In the genomic region with DNA sequence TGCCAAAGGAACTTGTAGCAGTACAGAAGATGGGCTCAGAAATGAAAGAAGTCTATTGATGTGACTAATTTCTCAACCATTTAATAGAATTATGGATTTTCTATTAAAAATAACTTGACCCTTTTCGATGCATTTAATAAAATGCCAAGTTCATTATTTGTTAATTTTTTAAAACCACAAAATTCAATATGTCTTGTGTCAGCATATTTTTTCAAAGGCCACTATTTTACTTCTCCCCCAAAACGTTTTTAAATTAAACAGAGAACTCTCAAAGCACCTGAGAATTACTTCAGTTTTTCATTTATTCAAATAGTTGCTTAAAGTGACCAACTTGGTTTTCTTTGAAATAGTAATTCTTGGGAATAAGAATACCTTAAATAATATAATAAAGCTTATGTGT, we compare ENCODE assay signal across 23 cellular contexts. TPM values are rescaled to one million over a fixed set of nuclear protein-coding genes. Genes with fewer than 3 reads are reported as not detected.
DNase-seq lines count a peak whose midpoint lies in the region; ATAC-seq, FAIRE-seq and TF ChIP-seq lines count a peak whose summit lies in the region.
"Had no signal": no experiment of that assay in that cellular context is flagged by ENCODE, and none has a peak within 500 bp of the region (broad histone marks: within the 10 kb centered on the region; RNA-seq: fewer than 3 reads in every experiment).

No MANE protein-coding gene starts in this region.

- H3K27ac ChIP-seq in HepG2 (ENCODE audit: extremely low read length, insufficient read depth, low read length) (peak overlapping the region; percentile 84), right lobe of liver (no peak overlapping the region), OCI-LY1 (ENCODE audit: low read depth, low read length, poor library complexity, severe bottlenecking) (no peak overlapping the region), neural progenitor cell (peak overlapping the region; percentile 56)
- H3K27ac ChIP-seq: 22Rv1; BLaER1 treated with 17β-estradiol and CSF1 and Interleukin-3, amounts not matched to agents 10 nM and 100 nM; GM23248 had no signal

- TF ChIP-seq EP300 in HepG2 (IDR thresholded peaks at IDR 0.05; ENCODE audit: low read depth in 2 of 2, low read length in 2 of 2) (no peak), HepG2 (CRISPR knock-in tag; IDR thresholded peaks at IDR 0.05; ENCODE audit: borderline replicate concordance) (no peak)

- no peak overlapping the region for H3K9ac ChIP-seq in HepG2 (ENCODE audit: insufficient read depth, low read depth, low read length)
- no peak overlapping the region for H3K9ac ChIP-seq in OCI-LY1 (ENCODE audit: low read length)
- no peak overlapping the region for H3K9ac ChIP-seq in neural progenitor cell
- H3K9ac ChIP-seq: BLaER1 treated with 17β-estradiol and CSF1 and Interleukin-3, amounts not matched to agents 10 nM and 100 nM; GM23248 had no signal

- H3K27me3 Mint-ChIP-seq in neural progenitor cell (ENCODE audit: insufficient read depth, low read depth): no peaks in the 10 kb centered on the region
- H3K27me3 Mint-ChIP-seq in stimulated activated naive CD8-positive, alpha-beta T cell treated with anti-CD3 and anti-CD28 coated beads, Interleukin-15, amount 100 ng/mL, for 72 hours: no peaks in the 10 kb centered on the region
- H3K27me3 Mint-ChIP-seq: CD4-positive, alpha-beta memory T cell had no signal

- H2AFZ ChIP-seq in HepG2 (ENCODE audit: low read length) (no peak overlapping the region), OCI-LY1 (ENCODE audit: low read length) (no peak overlapping the region), neural progenitor cell (replicated peaks) (no peak overlapping the region)
- H2AFZ ChIP-seq: GM23248 had no signal

- TF ChIP-seq POLR2A in HepG2 (IDR thresholded peaks at IDR 0.05; ENCODE audit: insufficient read depth in 1 of 2, low read depth in 2 of 2, low read length in 2 of 2): no peak
- TF ChIP-seq POLR2A in right lobe of liver (IDR thresholded peaks at IDR 0.05): no peak

- intact Hi-C loops in HepG2 (cut with micrococcal nuclease; ENCODE audit: unreplicated experiment): no loop called here
- intact Hi-C loops in right lobe of liver (cut with DNase I): no loop called here

- WGBS in HepG2 (ENCODE audit: low lambda C conversion rate): 85% methylated on average over 2 of the region's 2 CpGs
- WGBS in right lobe of liver (ENCODE audit: insufficient coverage, low coverage, low lambda C conversion rate, missing lambda C conversion rate): 48% methylated on average over 2 of the region's 2 CpGs

- no peaks in the 10 kb centered on the region for H3K9me2 ChIP-seq in OCI-LY1 (ENCODE audit: low read depth, low read length)

- POLR2A ChIA-PET in HepG2 (lab: Yijun Ruan, JAX): interaction anchor here (1.2 to 2.2 kb wide), 5 partner anchors 7 to 49 kb away, joined by 3 to 9 read pairs (median 5); no protein-coding TSS in a partner anchor

- H3K36me3 ChIP-seq in HepG2 (replicated peaks in 1 of 2; ENCODE audit: control insufficient read depth in 1 of 2, insufficient read depth in 2 of 2, low read length in 2 of 2) (peaks cover 3 to 9% of the 10 kb centered on the region in 2 experiments; a peak in 3 of 5 replicates), right lobe of liver (no peaks in the 10 kb centered on the region), OCI-LY1 (ENCODE audit: insufficient read depth, low read length) (peaks cover 92% of the 10 kb centered on the region), neural progenitor cell (no peaks in the 10 kb centered on the region)

- no peaks in the 10 kb centered on the region for H3K27me3 ChIP-seq in HepG2 (ENCODE audit: control insufficient read depth in 1 of 2, insufficient read depth in 2 of 2, low read length in 2 of 2)
- H3K27me3 ChIP-seq in right lobe of liver: no peaks in the 10 kb centered on the region
- H3K27me3 ChIP-seq in OCI-LY1 (ENCODE audit: insufficient read depth, low read length): no peaks in the 10 kb centered on the region
- H3K27me3 ChIP-seq in neural progenitor cell: no peaks in the 10 kb centered on the region
- H3K27me3 ChIP-seq: BE2C; BLaER1 treated with 17β-estradiol and CSF1 and Interleukin-3, amounts not matched to agents 10 nM and 100 nM had no signal

- peaks cover 60% of the 10 kb centered on the region for H3K36me3 Mint-ChIP-seq in neural progenitor cell

- H3K4me1 Mint-ChIP-seq in neural progenitor cell: peaks cover 20% of the 10 kb centered on the region
- H3K4me1 Mint-ChIP-seq in stimulated activated naive CD8-positive, alpha-beta T cell treated with anti-CD3 and anti-CD28 coated beads, Interleukin-15, amount 100 ng/mL, for 72 hours: peaks cover 93% of the 10 kb centered on the region

- in situ Hi-C loops in HepG2 (cut with HindIII; ENCODE audit: extremely low pct_ligation_motif_present, low pct_unique_long_range_greater_than_20kb): no loop called here

- H3K9me3 ChIP-seq in HepG2 (ENCODE audit: low read length) (no peaks in the 10 kb centered on the region), right lobe of liver (no peaks in the 10 kb centered on the region), OCI-LY1 (ENCODE audit: low read length) (no peaks in the 10 kb centered on the region), neural progenitor cell (ENCODE audit: low read depth) (no peaks in the 10 kb centered on the region)
- H3K9me3 ChIP-seq: BE2C had no signal

- CTCF ChIA-PET in HepG2 (lab: Yijun Ruan, JAX; ENCODE audit: low intra/inter-chr PET ratio, low total read pairs): no interaction called here

- H4K20me1 ChIP-seq in HepG2 (ENCODE audit: insufficient read depth, low read length) (peaks cover 10% of the 10 kb centered on the region), OCI-LY1 (ENCODE audit: insufficient read depth, low read length) (peaks cover 3% of the 10 kb centered on the region; the same call in 1 of the 2 replicates), neural progenitor cell (ENCODE audit: low read depth) (peaks cover 90% of the 10 kb centered on the region)

- H3K4me2 ChIP-seq in HepG2 (ENCODE audit: low read depth, low read length) (peak overlapping the region; percentile 86; the same call in 1 of the 2 replicates), OCI-LY1 (ENCODE audit: low read length) (0 out of 2 replicates have a peak overlapping the region, but pooled peaks have one; percentile 5), neural progenitor cell (peak overlapping the region; percentile 66)
- H3K4me2 ChIP-seq: BLaER1 treated with 17β-estradiol and CSF1 and Interleukin-3, amounts not matched to agents 10 nM and 100 nM had no signal

- ATAC-seq in HepG2 (no peak), right lobe of liver (no peak)
- no peak for ATAC-seq in stimulated activated naive CD8-positive, alpha-beta T cell treated with anti-CD3 and anti-CD28 coated beads, Interleukin-15, amount 100 ng/mL, for 72 hours
- ATAC-seq: GM12878, HCT116 had no signal

- H3K4me3 Mint-ChIP-seq in neural progenitor cell: no peak overlapping the region
- no peak overlapping the region for H3K4me3 Mint-ChIP-seq in stimulated activated naive CD8-positive, alpha-beta T cell treated with anti-CD3 and anti-CD28 coated beads, Interleukin-15, amount 100 ng/mL, for 72 hours
- H3K4me3 Mint-ChIP-seq: H9 had no signal

- H3K4me3 ChIP-seq in HepG2 (replicated peaks in 1 of 3; ENCODE audit: insufficient read depth in 1 of 3, low read depth in 2 of 3, low read length in 3 of 3) (peak overlapping the region in 1 of 3 experiments; percentile 26; a peak in 1 of 6 replicates), right lobe of liver (no peak overlapping the region), OCI-LY1 (ENCODE audit: low read depth, low read length, poor library complexity, severe bottlenecking) (no peak overlapping the region), neural progenitor cell (peak overlapping the region; percentile 24)
- H3K4me3 ChIP-seq: BLaER1 treated with 17β-estradiol and CSF1 and Interleukin-3, amounts not matched to agents 10 nM and 100 nM; GM12878; GM23248 had no signal

- TF ChIP-seq CTCF in HepG2 (CRISPR knock-in tag; IDR thresholded peaks at IDR 0.05): no peak
- no peak for TF ChIP-seq CTCF in right lobe of liver (IDR thresholded peaks at IDR 0.05)
- no peak for TF ChIP-seq CTCF in OCI-LY1 (IDR thresholded peaks at IDR 0.05; ENCODE audit: low read length)
- TF ChIP-seq CTCF in neural progenitor cell (IDR thresholded peaks at IDR 0.05): no peak
- TF ChIP-seq CTCF in GM10266 (IDR thresholded peaks at IDR 0.05; ENCODE audit: control insufficient read depth, insufficient read depth, low read depth, missing control alignments): no peak

- DNase-seq in HepG2 (ENCODE audit: low spot score) (no peak), right lobe of liver (no peak), neural progenitor cell (ENCODE audit: low spot score) (no peak), GM10266 (ENCODE audit: extremely low spot score) (no peak), cerebellum (ENCODE audit: low spot score) (no peak)
- DNase-seq in stimulated activated naive CD8-positive, alpha-beta T cell treated with anti-CD3 and anti-CD28 coated beads, Interleukin-15, amount 100 ng/mL, for 72 hours: no peak
- DNase-seq: ACHN; AML-193; BE2C; CD4-positive, alpha-beta memory T cell; COR-L47; DMS153; DND-41; GM23248; H9 had no signal

- no TSS peak for BruUV-seq in HepG2 (replicated peaks; lab: Mats Ljungman, UMichigan)

- H3K4me1 ChIP-seq in HepG2 (ENCODE audit: insufficient read depth, low read length) (peaks cover 98% of the 10 kb centered on the region), right lobe of liver (peaks cover 0 to 15% (median 5%) of the 10 kb centered on the region in 4 donors), OCI-LY1 (ENCODE audit: insufficient read depth, low read length, severe bottlenecking) (peaks cover 99% of the 10 kb centered on the region), neural progenitor cell (peaks cover 65% of the 10 kb centered on the region)

- no peak for FAIRE-seq in HepG2 (lab: Jason Lieb, UNC)
- FAIRE-seq: A204.1, G401.6, GM12878, GM19239 had no signal

- peaks cover 5% of the 10 kb centered on the region for H3K9me3 Mint-ChIP-seq in neural progenitor cell
- no peaks in the 10 kb centered on the region for H3K9me3 Mint-ChIP-seq in stimulated activated naive CD8-positive, alpha-beta T cell treated with anti-CD3 and anti-CD28 coated beads, Interleukin-15, amount 100 ng/mL, for 72 hours
- H3K9me3 Mint-ChIP-seq: CD4-positive, alpha-beta memory T cell; H9 had no signal

- H3K79me2 ChIP-seq in HepG2 (ENCODE audit: insufficient read depth, low read length) (peaks cover 93% of the 10 kb centered on the region), OCI-LY1 (ENCODE audit: insufficient read depth, low read length) (peaks cover 100% of the 10 kb centered on the region), neural progenitor cell (ENCODE audit: low read depth) (peaks cover 100% of the 10 kb centered on the region)

- H3F3A ChIP-seq in OCI-LY1 (ENCODE audit: insufficient read depth, low read length) (no peaks in the 10 kb centered on the region), neural progenitor cell (ENCODE audit: low read depth) (peaks cover 40% of the 10 kb centered on the region)

- TF ChIP-seq RAD21 in HepG2 (CRISPR knock-in tag; IDR thresholded peaks at IDR 0.05): no peak

- no peak overlapping the region for H3K27ac Mint-ChIP-seq in neural progenitor cell
- H3K27ac Mint-ChIP-seq in stimulated activated naive CD8-positive, alpha-beta T cell treated with anti-CD3 and anti-CD28 coated beads, Interleukin-15, amount 100 ng/mL, for 72 hours: no peak overlapping the region
- H3K27ac Mint-ChIP-seq: H9 had no signal

RNA-seq across cellular contexts. Expression of a gene that starts 8.6 kb away (rescaled TPM):
- 19.4 and 75.3 TPM in 2 replicates for total RNA-seq in HepG2 (2016; rRNA removed; fragmentation: Illumina TruSeq; extraction: Trizol)
- 17.3 and 19.8 TPM in 2 replicates for total RNA-seq in HepG2 (2016; cell fraction: cytosol; rRNA removed; fragmentation: Illumina TruSeq; extraction: Trizol; ENCODE audit: low read depth)
- total RNA-seq in HepG2 (2016; cell fraction: insoluble cytoplasmic fraction; rRNA removed; fragmentation: Illumina TruSeq; extraction: Trizol): 17.0 and 75.6 TPM in 2 replicates
- total RNA-seq in HepG2 (2016; cell fraction: membrane; rRNA removed; fragmentation: Illumina TruSeq; extraction: Trizol): 20.3 and 21.0 TPM in 2 replicates
- total RNA-seq in HepG2 (2016; cell fraction: nucleus; rRNA removed; fragmentation: Illumina TruSeq; extraction: Trizol): 45.7 and 48.4 TPM in 2 replicates
- polyA plus RNA-seq in HepG2 (2011; rRNA removed): 9.9 and 10.2 TPM in 2 replicates
- polyA plus RNA-seq in HepG2 (2011; cell fraction: cytosol; rRNA removed): 5.5 and 9.3 TPM in 2 replicates
- polyA plus RNA-seq in HepG2 (2011; cell fraction: nucleus; rRNA removed): 10.9 and 11.3 TPM in 2 replicates
- 51.4 and 67.5 TPM in 2 replicates for polyA plus RNA-seq in HepG2 (2012)
- polyA plus RNA-seq in HepG2 (2016; cell fraction: cytosol; fragmentation: Illumina TruSeq; extraction: Trizol; ENCODE audit: low read depth): 2.6 and 3.5 TPM in 2 replicates
- 131 and 136 TPM in 2 replicates for polyA plus RNA-seq in HepG2 (2016; cell fraction: insoluble cytoplasmic fraction; fragmentation: Illumina TruSeq; extraction: Trizol; ENCODE audit: low read depth)
- 9.6 and 10.8 TPM in 2 replicates for polyA plus RNA-seq in HepG2 (2016; cell fraction: membrane; fragmentation: Illumina TruSeq; extraction: Trizol; ENCODE audit: low read depth)
- 89.8 and 94.4 TPM in 2 replicates for polyA plus RNA-seq in HepG2 (2016; cell fraction: nucleus; fragmentation: Illumina TruSeq; extraction: Trizol; ENCODE audit: insufficient read depth, low read depth)
- 7.0 and 9.4 TPM in 2 replicates for polyA minus RNA-seq in HepG2 (2011; rRNA and poly(A)+ RNA removed; ENCODE audit: low replicate concordance)
- 25.1 and 28.4 TPM in 2 replicates for polyA minus RNA-seq in HepG2 (2011; cell fraction: cytosol; rRNA and poly(A)+ RNA removed)
- polyA minus RNA-seq in HepG2 (2011; cell fraction: nucleus; rRNA and poly(A)+ RNA removed): 21.5 and 22.1 TPM in 2 replicates
- 10 to 100 TPM; 17.3 to 29.7 (median 25.5) TPM for total RNA-seq in right lobe of liver
- total RNA-seq in neural progenitor cell (ENCODE audit: low replicate concordance): 31.6 and 58.9 TPM in 2 replicates
- 19.4 TPM for total RNA-seq in cerebellum

Comparison
In these comparisons a context has a peak if more than half of its experiments do, and no peak if none do; other contexts are left out.
1. H3K27ac ChIP-seq: peak in HepG2 (single experiment) and neural progenitor cell (single experiment); none in right lobe of liver (0 of 3) and OCI-LY1 (single experiment).
2. H3K4me2 ChIP-seq: peak in every context shown above with its lines; median percentile 86 in HepG2; 66 in neural progenitor cell; 5 in OCI-LY1.